25 cellular contexts compared by ENCODE assay signal in the genomic region with DNA sequence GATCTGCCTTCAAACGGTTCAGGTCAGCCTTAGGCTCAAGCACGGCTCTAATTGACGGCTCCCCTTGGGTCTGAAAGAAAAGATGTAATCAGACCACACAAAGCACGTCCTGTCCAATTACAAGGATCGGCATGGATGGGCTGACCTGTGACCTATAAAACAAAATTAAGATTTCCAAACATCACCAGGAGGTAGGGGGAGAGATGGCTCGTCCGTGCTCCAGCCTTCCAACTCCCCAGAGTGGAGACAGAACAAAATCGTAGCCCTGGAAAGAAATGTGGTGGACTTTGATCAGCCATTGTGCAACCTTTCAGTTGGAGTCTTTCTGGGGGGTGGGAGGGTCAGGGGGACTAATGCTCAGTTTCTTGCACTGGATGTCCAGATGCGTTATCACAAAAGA.
"Had no signal": no experiment of that assay in that cellular context is flagged by ENCODE, and none has a peak within 500 bp of the region (broad histone marks: within the 10 kb centered on the region; RNA-seq: fewer than 3 reads in every experiment).

No MANE protein-coding gene starts in this region.

- H3K27me3 ChIP-seq: gastrocnemius medialis, testis, transverse colon, uterus had no signal

- ATAC-seq: activated T-cell treated with anti-CD3 and anti-CD28 coated beads, Interleukin-2, amount 50 U/mL, for 4 hours; activated T-helper 17 cell treated with anti-CD3 and anti-CD28 coated beads, Interleukin-2, amount 50 U/mL, for 72 hours; gastrocnemius medialis; left cardiac atrium; naive thymus-derived CD4-positive, alpha-beta T cell; SK-N-SH treated with all-trans-retinoic acid at 6 μM for 48 hours; T-helper 17 cell had no signal

- H3K27ac Mint-ChIP-seq: activated CD4-positive, alpha-beta memory T cell treated with anti-CD3 and anti-CD28 coated beads, Interleukin-2, amount 10 ng/mL, durations not matched to agents 7 days and 5 days; activated CD4-positive, alpha-beta T cell treated with anti-CD3 and anti-CD28 coated beads, Interleukin-2, amount 10 ng/mL, durations not matched to agents 24 days and 14 days; activated T-helper 17 cell treated with anti-CD3 and anti-CD28 coated beads, Interleukin-2, amount 50 U/mL, for 72 hours; dendritic cell treated with granulocyte-macrophage colony-stimulating factor and Interleukin-4, amounts not matched to agents 40 ng/mL and 50 ng/mL, for 4 days; naive thymus-derived CD4-positive, alpha-beta T cell; T-helper 17 cell had no signal

- H3K4me1 Mint-ChIP-seq: activated CD4-positive, alpha-beta memory T cell treated with anti-CD3 and anti-CD28 coated beads, Interleukin-2, amount 10 ng/mL, durations not matched to agents 7 days and 5 days; activated CD4-positive, alpha-beta T cell treated with anti-CD3 and anti-CD28 coated beads, Interleukin-2, amount 10 ng/mL, durations not matched to agents 24 days and 14 days; activated T-helper 17 cell treated with anti-CD3 and anti-CD28 coated beads, Interleukin-2, amount 50 U/mL, for 72 hours; central memory CD8-positive, alpha-beta T cell; naive thymus-derived CD4-positive, alpha-beta T cell; T-helper 17 cell had no signal

- H3K9me3 ChIP-seq: gastrocnemius medialis, testis, transverse colon, uterus had no signal

- DNase-seq: activated CD4-positive, alpha-beta memory T cell treated with anti-CD3 and anti-CD28 coated beads, Interleukin-2, amount 10 ng/mL, durations not matched to agents 7 days and 5 days; activated CD4-positive, alpha-beta T cell treated with anti-CD3 and anti-CD28 coated beads, Interleukin-2, amount 10 ng/mL, durations not matched to agents 24 days and 14 days; activated CD4-positive, CD25-positive, alpha-beta regulatory T cell treated with anti-CD3 and anti-CD28 coated beads, Interleukin-2, amount 50 U/mL, for 72 hours; activated gamma-delta T cell treated with Interleukin-2 at 50 U/mL for 16 hours; activated naive CD4-positive, alpha-beta T cell treated with anti-CD3 and anti-CD28 coated beads, Interleukin-2, amount 50 U/mL, for 16 hours; activated T-cell treated with anti-CD3 and anti-CD28 coated beads, Interleukin-2, amount 50 U/mL, for 4 hours; amniotic stem cell; effector CD8-positive, alpha-beta T cell; gastrocnemius medialis; left cardiac atrium; midbrain; naive thymus-derived CD4-positive, alpha-beta T cell; stimulated activated CD4-positive, alpha-beta T cell treated with anti-CD3 and anti-CD28 coated beads, Interleukin-15, amount 100 ng/mL, for 24 hours; stimulated activated CD4-positive, alpha-beta T cell treated with anti-CD3 and anti-CD28 coated beads, Interleukin-2, amount 100 ng/mL, for 24 hours; stimulated activated naive CD4-positive, alpha-beta T cell treated with Interleukin-2 at 50 U/mL for 16 hours; T-helper 17 cell; transverse colon; uterus had no signal

- H3K27me3 Mint-ChIP-seq: activated CD4-positive, alpha-beta memory T cell treated with anti-CD3 and anti-CD28 coated beads, Interleukin-2, amount 10 ng/mL, durations not matched to agents 7 days and 5 days; dendritic cell treated with granulocyte-macrophage colony-stimulating factor and Interleukin-4, amounts not matched to agents 40 ng/mL and 50 ng/mL, for 4 days had no signal

- H3K4me3 ChIP-seq: gastrocnemius medialis, testis, transverse colon, uterus had no signal

- H3K27ac ChIP-seq: epithelial cell of prostate, gastrocnemius medialis, testis, uterus had no signal

- H3K4me3 Mint-ChIP-seq: activated CD4-positive, alpha-beta memory T cell treated with anti-CD3 and anti-CD28 coated beads, Interleukin-2, amount 10 ng/mL, durations not matched to agents 7 days and 5 days; activated CD4-positive, alpha-beta T cell treated with anti-CD3 and anti-CD28 coated beads, Interleukin-2, amount 10 ng/mL, durations not matched to agents 24 days and 14 days; activated T-cell treated with anti-CD3 and anti-CD28 coated beads, Interleukin-2, amount 50 U/mL, for 4 hours; activated T-helper 17 cell treated with anti-CD3 and anti-CD28 coated beads, Interleukin-2, amount 50 U/mL, for 72 hours; central memory CD8-positive, alpha-beta T cell; dendritic cell treated with granulocyte-macrophage colony-stimulating factor and Interleukin-4, amounts not matched to agents 40 ng/mL and 50 ng/mL, for 4 days; naive thymus-derived CD4-positive, alpha-beta T cell; neural crest cell; T-helper 17 cell had no signal

- H3K9me3 Mint-ChIP-seq: activated CD4-positive, alpha-beta memory T cell treated with anti-CD3 and anti-CD28 coated beads, Interleukin-2, amount 10 ng/mL, durations not matched to agents 7 days and 5 days; activated CD4-positive, alpha-beta T cell treated with anti-CD3 and anti-CD28 coated beads, Interleukin-2, amount 10 ng/mL, durations not matched to agents 24 days and 14 days; activated T-cell treated with anti-CD3 and anti-CD28 coated beads, Interleukin-2, amount 50 U/mL, for 4 hours; activated T-helper 17 cell treated with anti-CD3 and anti-CD28 coated beads, Interleukin-2, amount 50 U/mL, for 72 hours; central memory CD8-positive, alpha-beta T cell; dendritic cell treated with granulocyte-macrophage colony-stimulating factor and Interleukin-4, amounts not matched to agents 40 ng/mL and 50 ng/mL, for 4 days; naive thymus-derived CD4-positive, alpha-beta T cell; neural crest cell had no signal

- H3K36me3 Mint-ChIP-seq: naive thymus-derived CD4-positive, alpha-beta T cell had no signal

- H3K4me1 ChIP-seq: gastrocnemius medialis had no signal

- H3K36me3 ChIP-seq: gastrocnemius medialis, transverse colon, uterus had no signal
